Comparison of ENCODE assay signal across 16 cellular contexts in genomic region chr20:39676236-39676635, GRCh38.
"Had no signal": no experiment of that assay in that cellular context is flagged by ENCODE, and none has a peak within 500 bp of the region (broad histone marks: within the 10 kb centered on the region; RNA-seq: fewer than 3 reads in every experiment).

No MANE protein-coding gene starts in this region.

- H3K4me2 ChIP-seq: SK-N-SH had no signal

- DNase-seq: KG1, MG63, NCI-H1092, NCI-H1105 treated with DMSO at 0.1 percent for 48 hours, NCI-H1417 treated with DMSO at 0.1 percent for 48 hours, NCI-H146, NCI-H1694 treated with DMSO at 0.1 percent for 48 hours, NCI-H1930, NCI-H2081, NCI-H2107, NCI-H2227 treated with DMSO at 0.1 percent for 48 hours, NCI-H526 treated with DMSO at 0.1 percent for 48 hours, NCI-H748 treated with DMSO at 0.1 percent for 48 hours, SK-N-SH had no signal

- H3K4me3 ChIP-seq: MG63 had no signal

- H3K27ac ChIP-seq: RWPE1 had no signal

- H3K9ac ChIP-seq: SK-N-SH had no signal

- H3K36me3 ChIP-seq: MG63 had no signal

- H3K9me3 ChIP-seq: MG63, SK-N-SH had no signal

- H3K27me3 ChIP-seq: MG63 had no signal

- ATAC-seq: HepG2 had no signal
